ENCODE assay signal across 1 cellular context in genomic region chr11:112005422-112006094, GRCh38.
TF ChIP-seq lines count a peak whose summit lies in the region.

No MANE protein-coding gene starts in this region.

TF ChIP-seq in WTC11, 78 proteins besides CTCF, POLR2A, EP300 and RAD21 (continued from another document):
- TF ChIP-seq, protein P1, sequence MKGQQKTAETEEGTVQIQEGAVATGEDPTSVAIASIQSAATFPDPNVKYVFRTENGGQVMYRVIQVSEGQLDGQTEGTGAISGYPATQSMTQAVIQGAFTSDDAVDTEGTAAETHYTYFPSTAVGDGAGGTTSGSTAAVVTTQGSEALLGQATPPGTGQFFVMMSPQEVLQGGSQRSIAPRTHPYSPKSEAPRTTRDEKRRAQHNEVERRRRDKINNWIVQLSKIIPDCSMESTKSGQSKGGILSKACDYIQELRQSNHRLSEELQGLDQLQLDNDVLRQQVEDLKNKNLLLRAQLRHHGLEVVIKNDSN (CRISPR knock-in tag; IDR thresholded peaks at IDR 0.05), result no peak
- TF ChIP-seq TCF7 (CRISPR knock-in tag; IDR thresholded peaks at IDR 0.05; ENCODE audit: low read depth) (no peak), ETV6 (CRISPR knock-in tag; IDR thresholded peaks at IDR 0.05) (no peak), IRF1 (CRISPR knock-in tag; IDR thresholded peaks at IDR 0.05) (no peak), CREM (CRISPR knock-in tag; IDR thresholded peaks at IDR 0.05) (no peak)
- TF ChIP-seq, protein P2, sequence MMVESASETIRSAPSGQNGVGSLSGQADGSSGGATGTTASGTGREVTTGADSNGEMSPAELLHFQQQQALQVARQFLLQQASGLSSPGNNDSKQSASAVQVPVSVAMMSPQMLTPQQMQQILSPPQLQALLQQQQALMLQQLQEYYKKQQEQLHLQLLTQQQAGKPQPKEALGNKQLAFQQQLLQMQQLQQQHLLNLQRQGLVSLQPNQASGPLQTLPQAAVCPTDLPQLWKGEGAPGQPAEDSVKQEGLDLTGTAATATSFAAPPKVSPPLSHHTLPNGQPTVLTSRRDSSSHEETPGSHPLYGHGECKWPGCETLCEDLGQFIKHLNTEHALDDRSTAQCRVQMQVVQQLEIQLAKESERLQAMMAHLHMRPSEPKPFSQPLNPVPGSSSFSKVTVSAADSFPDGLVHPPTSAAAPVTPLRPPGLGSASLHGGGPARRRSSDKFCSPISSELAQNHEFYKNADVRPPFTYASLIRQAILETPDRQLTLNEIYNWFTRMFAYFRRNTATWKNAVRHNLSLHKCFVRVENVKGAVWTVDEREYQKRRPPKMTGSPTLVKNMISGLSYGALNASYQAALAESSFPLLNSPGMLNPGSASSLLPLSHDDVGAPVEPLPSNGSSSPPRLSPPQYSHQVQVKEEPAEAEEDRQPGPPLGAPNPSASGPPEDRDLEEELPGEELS (CRISPR knock-in tag; IDR thresholded peaks at IDR 0.05), result no peak
